In the genomic region with DNA sequence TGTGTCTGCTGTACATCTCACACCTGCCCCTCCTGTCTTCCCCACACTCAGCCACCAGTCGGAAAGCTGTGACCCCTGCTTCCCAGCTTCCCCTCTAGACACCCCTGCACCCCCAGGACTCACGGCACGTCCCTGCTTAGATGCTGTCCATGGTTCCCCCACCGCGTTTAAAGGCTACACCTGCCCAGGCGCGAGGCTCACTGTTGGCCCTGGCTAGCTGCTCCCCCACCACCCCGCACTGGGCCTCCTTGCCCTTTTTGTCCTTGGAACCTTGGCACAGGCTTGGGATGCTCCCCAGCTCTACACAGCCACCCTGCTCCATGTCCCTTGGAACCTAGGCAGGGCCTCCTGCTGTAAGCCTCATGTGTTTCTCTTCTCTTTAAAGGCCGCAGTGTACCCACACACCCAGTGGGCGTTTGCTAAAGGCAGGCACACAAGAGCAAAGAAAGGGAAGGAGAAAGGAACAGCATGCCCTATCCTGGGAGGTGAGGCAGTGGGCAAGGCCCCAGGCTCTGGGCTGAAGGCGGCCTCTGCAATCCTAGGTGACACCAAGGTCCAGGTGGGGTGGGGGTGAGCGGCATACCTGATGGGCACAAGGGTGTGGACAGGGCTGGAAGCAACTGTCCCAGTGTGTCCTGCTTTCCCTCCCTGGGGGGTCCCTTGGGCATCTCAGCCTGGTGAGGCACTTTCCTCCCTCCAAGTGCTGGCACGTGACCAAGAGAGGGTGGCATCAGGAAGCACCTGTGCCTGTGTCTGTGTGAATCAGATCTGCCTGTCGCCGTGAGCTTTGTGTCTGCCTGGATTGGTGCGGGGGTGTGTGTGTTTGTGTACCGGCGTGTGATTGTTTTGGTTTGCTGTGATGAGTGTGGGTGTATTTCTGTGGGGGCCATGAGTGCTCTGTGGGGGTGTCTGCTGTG, we compare ENCODE assay signal across 15 cellular contexts. TPM values are rescaled to one million over a fixed set of nuclear protein-coding genes. Genes with fewer than 3 reads are reported as not detected.
A peak's percentile ranks its signal among the peaks of the same experiment; 100 is the strongest.
DNase-seq lines count a peak whose midpoint lies in the region; ATAC-seq and TF ChIP-seq lines count a peak whose summit lies in the region.
"Had no signal": no experiment of that assay in that cellular context is flagged by ENCODE, and none has a peak within 500 bp of the region (broad histone marks: within the 10 kb centered on the region; RNA-seq: fewer than 3 reads in every experiment).

No MANE protein-coding gene starts in this region.

- no peak for TF ChIP-seq RAD21 in SK-N-SH (IDR thresholded peaks at IDR 0.05; ENCODE audit: low read length)

- H2BK12ac ChIP-seq in trophoblast cell (ENCODE audit: low read length): no peak overlapping the region

- H3K4me3 Mint-ChIP-seq in activated T-helper 1 cell treated with anti-CD3 and anti-CD28 coated beads, Interleukin-12 subunit alpha, Interleukin-12 subunit beta, Interleukin-2, Interleukin-4 antibody, amounts not matched to agents 30 ng/mL and 10 ng/mL and 1 ng/mL, durations not matched to agents 14 hours and 24 hours and 36 hours: no peak overlapping the region

- no peak overlapping the region for H3K14ac ChIP-seq in trophoblast cell (ENCODE audit: low read length)

- H3K4me3 ChIP-seq in SK-N-SH (ENCODE audit: low read depth in 2 of 2, low read length in 1 of 2): no peak overlapping the region
- H3K4me3 ChIP-seq in trophoblast cell (ENCODE audit: low read depth, low read length): no peak overlapping the region
- H3K4me3 ChIP-seq: SK-N-MC, vagina had no signal

- H3K9me2 ChIP-seq in SK-N-SH: no peaks in the 10 kb centered on the region

- no peak overlapping the region for H3K9ac ChIP-seq in SK-N-SH
- no peak overlapping the region for H3K9ac ChIP-seq in trophoblast cell (ENCODE audit: low read length)

- H2AK5ac ChIP-seq in trophoblast cell (ENCODE audit: low read length): no peak overlapping the region

- no peak overlapping the region for H3K18ac ChIP-seq in trophoblast cell (ENCODE audit: low read length)

- H3K27ac ChIP-seq in SK-N-SH (ENCODE audit: low read depth in 2 of 2, low read length in 1 of 2) (no peak overlapping the region), trophoblast cell (ENCODE audit: low read depth, low read length) (no peak overlapping the region)
- H3K27ac ChIP-seq: SK-N-MC, vagina, WERI-Rb-1 had no signal

- intact Hi-C loops in cardiac septum (cut with DNase I) (no loop called here), Right ventricle myocardium superior (cut with DNase I) (no loop called here)
- intact Hi-C loops in activated T-helper 1 cell treated with anti-CD3 and anti-CD28 coated beads, Interleukin-12 subunit alpha, Interleukin-12 subunit beta, Interleukin-2, Interleukin-4 antibody, amounts not matched to agents 30 ng/mL and 10 ng/mL and 1 ng/mL, durations not matched to agents 14 hours and 24 hours and 36 hours (cut with micrococcal nuclease): no loop called here

- ATAC-seq in Right ventricle myocardium superior (ENCODE audit: poor library complexity): no peak
- ATAC-seq in GM21447 (IDR thresholded peaks at IDR 0.05; ENCODE audit: unreplicated experiment): no peak

- POLR2A ChIA-PET in SK-N-SH (lab: Yijun Ruan, JAX): no interaction called here

- no peak for TF ChIP-seq EP300 in SK-N-SH (IDR thresholded peaks at IDR 0.05; ENCODE audit: borderline replicate concordance in 1 of 2, low read depth in 1 of 2, low read length in 1 of 2)

- H3K36me3 ChIP-seq in SK-N-SH (replicated peaks in 1 of 2; ENCODE audit: control insufficient read depth in 1 of 2, insufficient read depth in 2 of 2, low read length in 1 of 2) (no peaks in the 10 kb centered on the region), trophoblast cell (ENCODE audit: control insufficient read depth in 1 of 2, insufficient read depth in 2 of 2, low read length in 2 of 2) (no peaks in the 10 kb centered on the region)
- H3K36me3 ChIP-seq: vagina, WERI-Rb-1 had no signal

- no peak overlapping the region for H4K12ac ChIP-seq in trophoblast cell (ENCODE audit: low read depth, low read length)

- H3K36me3 Mint-ChIP-seq in activated T-helper 1 cell treated with anti-CD3 and anti-CD28 coated beads, Interleukin-12 subunit alpha, Interleukin-12 subunit beta, Interleukin-2, Interleukin-4 antibody, amounts not matched to agents 30 ng/mL and 10 ng/mL and 1 ng/mL, durations not matched to agents 14 hours and 24 hours and 36 hours (ENCODE audit: low read depth): no peaks in the 10 kb centered on the region

- CTCF ChIA-PET in SK-N-SH (lab: Yijun Ruan, JAX): interaction anchor here (1.1 to 2.2 kb wide), 4 partner anchors 8 to 39 kb away, joined by 3 to 15 read pairs (median 6); no protein-coding TSS in a partner anchor

- H3K9me3 ChIP-seq in SK-N-SH (no peaks in the 10 kb centered on the region), trophoblast cell (ENCODE audit: insufficient read depth, low read depth, low read length) (peaks cover 4% of the 10 kb centered on the region)
- H3K9me3 ChIP-seq: vagina had no signal

- H3K4me2 ChIP-seq in SK-N-SH (no peak overlapping the region), trophoblast cell (ENCODE audit: low read length) (no peak overlapping the region)

- H3K27ac Mint-ChIP-seq in activated T-helper 1 cell treated with anti-CD3 and anti-CD28 coated beads, Interleukin-12 subunit alpha, Interleukin-12 subunit beta, Interleukin-2, Interleukin-4 antibody, amounts not matched to agents 30 ng/mL and 10 ng/mL and 1 ng/mL, durations not matched to agents 14 hours and 24 hours and 36 hours: no peak overlapping the region

- H3K4ac ChIP-seq in trophoblast cell (ENCODE audit: low read depth, low read length): no peak overlapping the region

- H3K9me3 Mint-ChIP-seq in activated T-helper 1 cell treated with anti-CD3 and anti-CD28 coated beads, Interleukin-12 subunit alpha, Interleukin-12 subunit beta, Interleukin-2, Interleukin-4 antibody, amounts not matched to agents 30 ng/mL and 10 ng/mL and 1 ng/mL, durations not matched to agents 14 hours and 24 hours and 36 hours: no peaks in the 10 kb centered on the region

- H3K4me1 Mint-ChIP-seq in activated T-helper 1 cell treated with anti-CD3 and anti-CD28 coated beads, Interleukin-12 subunit alpha, Interleukin-12 subunit beta, Interleukin-2, Interleukin-4 antibody, amounts not matched to agents 30 ng/mL and 10 ng/mL and 1 ng/mL, durations not matched to agents 14 hours and 24 hours and 36 hours (ENCODE audit: low read depth): no peaks in the 10 kb centered on the region

- no peak overlapping the region for H4K8ac ChIP-seq in trophoblast cell (ENCODE audit: low read depth, low read length)

- H2AFZ ChIP-seq in SK-N-SH (ENCODE audit: low read depth) (no peak overlapping the region), trophoblast cell (ENCODE audit: insufficient read depth, low read length, poor library complexity) (no peak overlapping the region)

- 84% methylated on average over 10 of the region's 18 CpGs for WGBS in SK-N-SH (ENCODE audit: low lambda C conversion rate)
- no CpG with 5 or more reads among the region's 18 CpGs for WGBS in trophoblast cell (ENCODE audit: extremely low coverage, insufficient coverage, insufficient read length)

- H3K27me3 ChIP-seq in SK-N-SH (ENCODE audit: insufficient read depth) (no peaks in the 10 kb centered on the region), trophoblast cell (ENCODE audit: insufficient read depth, low read length) (no peaks in the 10 kb centered on the region)
- H3K27me3 ChIP-seq: vagina had no signal

- no peak overlapping the region for H2BK5ac ChIP-seq in trophoblast cell (ENCODE audit: low read depth, low read length, poor library complexity)

- TF ChIP-seq CTCF in SK-N-SH (IDR thresholded peaks at IDR 0.05): no peak

- H4K91ac ChIP-seq in trophoblast cell (ENCODE audit: low read depth, low read length): no peak overlapping the region

- no peaks in the 10 kb centered on the region for H4K20me1 ChIP-seq in SK-N-SH (ENCODE audit: insufficient read depth)

- no peak overlapping the region for H3K23ac ChIP-seq in trophoblast cell (ENCODE audit: low read length)

- no peaks in the 10 kb centered on the region for H3K79me2 ChIP-seq in SK-N-SH (ENCODE audit: insufficient read depth)
- no peaks in the 10 kb centered on the region for H3K79me2 ChIP-seq in trophoblast cell (ENCODE audit: control insufficient read depth, insufficient read depth, low read length, poor library complexity)

- H3K79me1 ChIP-seq in trophoblast cell (ENCODE audit: low read length): no peaks in the 10 kb centered on the region

- H3F3A ChIP-seq in SK-N-SH (replicated peaks; ENCODE audit: insufficient read depth): no peaks in the 10 kb centered on the region

- H3K27me3 Mint-ChIP-seq in activated T-helper 1 cell treated with anti-CD3 and anti-CD28 coated beads, Interleukin-12 subunit alpha, Interleukin-12 subunit beta, Interleukin-2, Interleukin-4 antibody, amounts not matched to agents 30 ng/mL and 10 ng/mL and 1 ng/mL, durations not matched to agents 14 hours and 24 hours and 36 hours (ENCODE audit: insufficient read depth): peaks cover 7% of the 10 kb centered on the region

- DNase-seq in cardiac septum (ENCODE audit: low spot score) (peak; percentile 63), Right ventricle myocardium superior (no peak), NCI-H510A treated with DMSO at 0.1 percent for 48 hours (lab: John Stamatoyannopoulos, UW) (peak; percentile 36), left kidney (ENCODE audit: low read depth, low spot score) (peak; percentile 83), SK-N-SH (no peak), trophoblast cell (no peak)
- no peak for DNase-seq in activated T-helper 1 cell treated with anti-CD3 and anti-CD28 coated beads, Interleukin-12 subunit alpha, Interleukin-12 subunit beta, Interleukin-2, Interleukin-4 antibody, amounts not matched to agents 30 ng/mL and 10 ng/mL and 1 ng/mL, durations not matched to agents 14 hours and 24 hours and 36 hours (ENCODE audit: low spot score)
- DNase-seq: activated CD8-positive, alpha-beta memory T cell treated with anti-CD3 and anti-CD28 coated beads, Interleukin-2, amount 50 U/mL, for 4 hours; DMS 273 treated with DMSO at 0.1 percent for 48 hours; GOT3; stimulated activated CD8-positive, alpha-beta memory T cell treated with anti-CD3 and anti-CD28 coated beads, Interleukin-4, amount 100 ng/mL, for 48 hours; WERI-Rb-1 had no signal

- no peak overlapping the region for H2BK120ac ChIP-seq in trophoblast cell (ENCODE audit: insufficient read depth, low read length, poor library complexity)

- H3K4me1 ChIP-seq in SK-N-SH (ENCODE audit: control insufficient read depth in 1 of 2, insufficient read depth in 2 of 2, low read depth in 1 of 2, low read length in 1 of 2) (peaks cover 0 to 39% of the 10 kb centered on the region in 2 experiments; a peak in 1 of 4 replicates), trophoblast cell (ENCODE audit: control insufficient read depth in 1 of 2, insufficient read depth in 2 of 2, low read length in 2 of 2) (no peaks in the 10 kb centered on the region)
- H3K4me1 ChIP-seq: vagina had no signal

RNA-seq across cellular contexts. Expression of a gene that starts 54.4 kb away (rescaled TPM):
- total RNA-seq in cardiac septum: 17.3 TPM
- 17.8 TPM for total RNA-seq in Right ventricle myocardium superior
- polyA plus RNA-seq in SK-N-SH (2012; rRNA removed): 26.3 and 31.6 TPM in 2 replicates
- polyA plus RNA-seq in SK-N-SH (2012; cell fraction: cytosol; rRNA removed): 11.8 and 18.8 TPM in 2 replicates
- polyA plus RNA-seq in SK-N-SH (2012; cell fraction: nucleus; rRNA removed): 41.2 and 42.1 TPM in 2 replicates
- polyA plus RNA-seq in trophoblast cell (2013): 11.5 and 13.0 TPM in 2 replicates
- 37.2 and 41.3 TPM in 2 replicates for total RNA-seq in activated T-helper 1 cell treated with anti-CD3 and anti-CD28 coated beads, Interleukin-12 subunit alpha, Interleukin-12 subunit beta, Interleukin-2, Interleukin-4 antibody, amounts not matched to agents 30 ng/mL and 10 ng/mL and 1 ng/mL, durations not matched to agents 14 hours and 24 hours and 36 hours

Comparison
In these comparisons a context has a peak if more than half of its experiments do, and no peak if none do; other contexts are left out.
1. DNase-seq: peak in cardiac septum (single experiment), NCI-H510A treated with DMSO at 0.1 percent for 48 hours (single experiment) and left kidney (single experiment); none in Right ventricle myocardium superior (single experiment), SK-N-SH (single experiment), trophoblast cell (0 of 2) and activated T-helper 1 cell treated with anti-CD3 and anti-CD28 coated beads, Interleukin-12 subunit alpha, Interleukin-12 subunit beta, Interleukin-2, Interleukin-4 antibody, amounts not matched to agents 30 ng/mL and 10 ng/mL and 1 ng/mL, durations not matched to agents 14 hours and 24 hours and 36 hours (single experiment).